Comparison of ENCODE assay signal across 25 cellular contexts in genomic region chr11:103883856-103884255, GRCh38.
"Had no signal": no experiment of that assay in that cellular context is flagged by ENCODE, and none has a peak within 500 bp of the region (broad histone marks: within the 10 kb centered on the region; RNA-seq: fewer than 3 reads in every experiment).

No MANE protein-coding gene starts in this region.

- H3K9me3 ChIP-seq: left lung, ovary, right atrium auricular region, right lobe of liver, testis, thyroid gland, transverse colon, upper lobe of right lung had no signal

- H3K4me3 ChIP-seq: left lung, lung, ovary, right atrium auricular region, right lobe of liver, smooth muscle cell, testis, thyroid gland, transverse colon, upper lobe of right lung had no signal

- H3K36me3 ChIP-seq: left lung, ovary, right atrium auricular region, right lobe of liver, thyroid gland, transverse colon, upper lobe of right lung had no signal

- H3K27me3 ChIP-seq: left lung, ovary, right atrium auricular region, right lobe of liver, testis, thyroid gland, transverse colon, upper lobe of right lung had no signal

- DNase-seq: hypothalamus; immature natural killer cell; kidney; left colon; left lung; mesendoderm; naive thymus-derived CD4-positive, alpha-beta T cell; ovary; right lobe of liver; stimulated activated CD4-positive, alpha-beta T cell treated with anti-CD3 and anti-CD28 coated beads, Interleukin-1b, Interleukin-23, amount 100 ng/mL, for 48 hours; stimulated activated CD4-positive, alpha-beta T cell treated with anti-CD3 and anti-CD28 coated beads, Interleukin-2, amount 100 ng/mL, for 48 hours; stimulated activated CD4-positive, alpha-beta T cell treated with anti-CD3 and anti-CD28 coated beads, Interleukin-4, amount 100 ng/mL, for 4 hours; stimulated activated CD8-positive, alpha-beta memory T cell treated with anti-CD3 and anti-CD28 coated beads, Interleukin-4, amount 100 ng/mL, for 48 hours; stimulated activated naive CD4-positive, alpha-beta T cell treated with Interleukin-2 at 50 U/mL for 16 hours; stimulated activated naive CD8-positive, alpha-beta T cell treated with anti-CD3 and anti-CD28 coated beads, Interleukin-15, amount 100 ng/mL, for 72 hours; substantia nigra; testis; thyroid gland; transverse colon; upper lobe of right lung had no signal

- FAIRE-seq: islet of Langerhans, kidney, urothelium cell line had no signal

- H3K27ac ChIP-seq: left lung, ovary, right atrium auricular region, right lobe of liver, testis, thyroid gland, transverse colon, upper lobe of right lung had no signal
